ENCODE assay signal across 19 cellular contexts in the genomic region with DNA sequence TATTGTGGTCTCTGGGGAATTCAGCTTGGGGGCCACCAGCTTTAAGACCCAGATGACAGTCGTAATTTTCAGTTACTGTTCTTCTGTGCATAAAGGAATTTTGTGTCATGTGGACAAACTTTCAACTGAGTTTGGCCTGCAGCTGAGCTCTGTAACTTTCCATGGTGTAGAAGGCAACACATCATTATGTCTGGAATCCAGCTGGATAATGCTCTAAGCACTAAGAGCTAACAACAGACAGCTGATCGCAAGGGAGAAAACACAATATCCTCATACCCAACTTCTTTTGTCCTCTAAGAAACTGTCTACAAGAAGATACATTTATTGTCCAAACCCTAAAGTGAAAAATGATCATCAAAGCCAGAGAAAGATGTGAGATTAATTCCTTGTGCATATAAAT.
A peak's percentile ranks its signal among the peaks of the same experiment; 100 is the strongest.
DNase-seq lines count a peak whose midpoint lies in the region; ATAC-seq and TF ChIP-seq lines count a peak whose summit lies in the region.
"Had no signal": no experiment of that assay in that cellular context is flagged by ENCODE, and none has a peak within 500 bp of the region (broad histone marks: within the 10 kb centered on the region; RNA-seq: fewer than 3 reads in every experiment).

No MANE protein-coding gene starts in this region.

- POLR2A ChIA-PET in IMR-90 (lab: Charles Lee; ENCODE audit: unreplicated experiment) = no interaction called here
- POLR2A ChIA-PET in activated CD8-positive, alpha-beta T cell treated with anti-CD3 and anti-CD28 coated beads for 36 hours (lab: Charles Lee) = no interaction called here

- H3K4me1 ChIP-seq in IMR-90 (ENCODE audit: control insufficient read depth, insufficient read depth, low read length) = peaks cover 24% of the 10 kb centered on the region
- H3K4me1 ChIP-seq in fibroblast of lung (ENCODE audit: control insufficient read depth, extremely low read depth, insufficient read depth, low read length) = peaks cover 19% of the 10 kb centered on the region
- H3K4me1 ChIP-seq in mesenchymal stem cell (ENCODE audit: control insufficient read depth, insufficient read depth, low read depth, low read length) = no peaks in the 10 kb centered on the region
- H3K4me1 ChIP-seq in GM23338 (ENCODE audit: insufficient read depth) = peaks cover 23% of the 10 kb centered on the region
- H3K4me1 ChIP-seq: BLaER1 treated with 17β-estradiol and CSF1 and Interleukin-3, amounts not matched to agents 10 nM and 100 nM had no signal

- H3K79me2 ChIP-seq in fibroblast of lung (ENCODE audit: control insufficient read depth, insufficient read depth, low read length) (no peaks in the 10 kb centered on the region), GM23338 (replicated peaks; ENCODE audit: insufficient read depth) (no peaks in the 10 kb centered on the region)

- H4K5ac ChIP-seq in IMR-90 (ENCODE audit: low read depth, low read length) = peak overlapping the region; percentile 33

- H3K9me3 Mint-ChIP-seq in GM23338 = no peaks in the 10 kb centered on the region
- no peaks in the 10 kb centered on the region for H3K9me3 Mint-ChIP-seq in activated CD8-positive, alpha-beta T cell treated with anti-CD3 and anti-CD28 coated beads for 36 hours
- H3K9me3 Mint-ChIP-seq: endodermal cell, H9 had no signal

- no peak overlapping the region for H3K4me3 ChIP-seq in IMR-90 (ENCODE audit: insufficient read depth, low read depth, low read length)
- no peak overlapping the region for H3K4me3 ChIP-seq in fibroblast of lung (replicated peaks in 1 of 4; ENCODE audit: control extremely low read depth in 1 of 4, insufficient read depth in 1 of 4, low read depth in 3 of 4, low read length in 4 of 4)
- peak overlapping the region in 1 of 2 experiments; percentile 9 for H3K4me3 ChIP-seq in mesenchymal stem cell (ENCODE audit: insufficient read depth in 1 of 2, low read depth in 1 of 2, low read length in 2 of 2)
- no peak overlapping the region for H3K4me3 ChIP-seq in GM23338
- H3K4me3 ChIP-seq: BLaER1 treated with 17β-estradiol and CSF1 and Interleukin-3, amounts not matched to agents 10 nM and 100 nM had no signal

- H3K14ac ChIP-seq in IMR-90 (replicated peaks; ENCODE audit: low read depth, low read length) (peak overlapping the region; percentile 13; the same call in 1 of the 2 replicates), mesenchymal stem cell (ENCODE audit: low read length in 2 of 2) (no peak overlapping the region)

- DNase-seq in IMR-90 (peak; percentile 52), fibroblast of lung (ENCODE audit: low read depth in 2 of 2) (peak; percentile 20 to 64), mesenchymal stem cell (peak; percentile 56), superior temporal gyrus (ENCODE audit: extremely low spot score) (peak; percentile 23), GM23338 (ENCODE audit: low spot score) (no peak), NCI-H1105 treated with DMSO at 0.1 percent for 48 hours (lab: John Stamatoyannopoulos, UW) (no peak)
- DNase-seq in activated CD8-positive, alpha-beta T cell treated with anti-CD3 and anti-CD28 coated beads for 36 hours = no peak
- DNase-seq: activated naive CD4-positive, alpha-beta T cell treated with Interleukin-2 at 50 U/mL for 16 hours; brain microvascular endothelial cell; endodermal cell; H9; kidney glomerular epithelial cell; naive thymus-derived CD8-positive, alpha-beta T cell; NCI-H2081 treated with DMSO at 0.1 percent for 48 hours; stimulated activated CD4-positive, alpha-beta T cell treated with anti-CD3 and anti-CD28 coated beads, Interleukin-2, amount 100 ng/mL, for 24 hours; T-helper 1 cell had no signal

- H3K27me3 ChIP-seq in IMR-90 (ENCODE audit: control insufficient read depth, insufficient read depth, low read length) (no peaks in the 10 kb centered on the region), fibroblast of lung (ENCODE audit: control insufficient read depth, insufficient read depth, low read length) (no peaks in the 10 kb centered on the region), mesenchymal stem cell (ENCODE audit: control insufficient read depth in 1 of 2, insufficient read depth in 1 of 2, low read length in 2 of 2) (no peaks in the 10 kb centered on the region), GM23338 (ENCODE audit: insufficient read depth) (no peaks in the 10 kb centered on the region)
- H3K27me3 ChIP-seq: BLaER1 treated with 17β-estradiol and CSF1 and Interleukin-3, amounts not matched to agents 10 nM and 100 nM; brain microvascular endothelial cell had no signal

- no peak overlapping the region for H2AK5ac ChIP-seq in IMR-90 (ENCODE audit: low read depth, low read length)
- no peak overlapping the region for H2AK5ac ChIP-seq in mesenchymal stem cell (ENCODE audit: low read length, severe bottlenecking)

- H3K27ac ChIP-seq in IMR-90 (ENCODE audit: insufficient read depth, low read length) = peak overlapping the region; percentile 65; the same call in 1 of the 2 replicates
- H3K27ac ChIP-seq in fibroblast of lung (ENCODE audit: insufficient read depth, low read length) = no peak overlapping the region
- no peak overlapping the region for H3K27ac ChIP-seq in mesenchymal stem cell (ENCODE audit: low read length, poor library complexity, severe bottlenecking)
- H3K27ac ChIP-seq in GM23338 (ENCODE audit: low read depth) = no peak overlapping the region
- H3K27ac ChIP-seq: BLaER1 treated with 17β-estradiol and CSF1 and Interleukin-3, amounts not matched to agents 10 nM and 100 nM; brain microvascular endothelial cell had no signal

- no peaks in the 10 kb centered on the region for H3K36me3 ChIP-seq in IMR-90 (ENCODE audit: control insufficient read depth, insufficient read depth, low read length)
- H3K36me3 ChIP-seq in fibroblast of lung (ENCODE audit: control insufficient read depth, insufficient read depth, low read length) = no peaks in the 10 kb centered on the region
- H3K36me3 ChIP-seq in mesenchymal stem cell (ENCODE audit: control insufficient read depth in 1 of 2, insufficient read depth in 2 of 2, low read depth in 1 of 2, low read length in 2 of 2) = peaks cover 0 to 4% of the 10 kb centered on the region in 2 experiments
- no peaks in the 10 kb centered on the region for H3K36me3 ChIP-seq in GM23338 (ENCODE audit: insufficient read depth)
- H3K36me3 ChIP-seq: brain microvascular endothelial cell had no signal

- WGBS in IMR-90 (ENCODE audit: extremely low coverage in 2 of 2, insufficient read length in 1 of 2), 2 experiments = no CpG with 5 or more reads among the region's 2 CpGs
- 39% methylated on average over 2 of the region's 2 CpGs for WGBS in mesenchymal stem cell

- H3K4me2 ChIP-seq in IMR-90 (ENCODE audit: low read depth, low read length) = no peak overlapping the region
- H3K4me2 ChIP-seq in fibroblast of lung (ENCODE audit: extremely low read depth, insufficient read depth, low read length) = no peak overlapping the region
- no peak overlapping the region for H3K4me2 ChIP-seq in mesenchymal stem cell (ENCODE audit: low read length, poor library complexity, severe bottlenecking)
- no peak overlapping the region for H3K4me2 ChIP-seq in GM23338
- H3K4me2 ChIP-seq: BLaER1 treated with 17β-estradiol and CSF1 and Interleukin-3, amounts not matched to agents 10 nM and 100 nM had no signal

- peaks cover 23% of the 10 kb centered on the region for H3K4me1 Mint-ChIP-seq in GM23338
- H3K4me1 Mint-ChIP-seq in activated CD8-positive, alpha-beta T cell treated with anti-CD3 and anti-CD28 coated beads for 36 hours (ENCODE audit: low read depth) = no peaks in the 10 kb centered on the region
- H3K4me1 Mint-ChIP-seq: naive thymus-derived CD8-positive, alpha-beta T cell had no signal

- H3K9me1 ChIP-seq in IMR-90 (ENCODE audit: insufficient read depth, low read length) = peaks cover 5% of the 10 kb centered on the region; the same call in 1 of the 2 replicates

- H2BK5ac ChIP-seq in IMR-90 (ENCODE audit: low read depth, low read length, poor library complexity, severe bottlenecking) = peak overlapping the region; percentile 30
- H2BK5ac ChIP-seq in mesenchymal stem cell (ENCODE audit: low read depth, low read length, poor library complexity, severe bottlenecking) = no peak overlapping the region

- no peaks in the 10 kb centered on the region for H3F3A ChIP-seq in GM23338 (replicated peaks; ENCODE audit: low read depth)

- H3K18ac ChIP-seq in IMR-90 (ENCODE audit: low read depth, low read length) (peak overlapping the region; percentile 87), mesenchymal stem cell (ENCODE audit: low read depth in 1 of 2, low read length in 2 of 2) (no peak overlapping the region)

- peak overlapping the region; percentile 2; the same call in 1 of the 2 replicates for H3K4ac ChIP-seq in IMR-90 (ENCODE audit: low read depth, low read length)
- no peak overlapping the region for H3K4ac ChIP-seq in mesenchymal stem cell (ENCODE audit: low read depth in 1 of 2, low read length in 2 of 2)

- H3K9ac ChIP-seq in IMR-90 (ENCODE audit: low read depth, low read length) = no peak overlapping the region
- no peak overlapping the region for H3K9ac ChIP-seq in fibroblast of lung (ENCODE audit: insufficient read depth, low read length)
- peak overlapping the region; percentile 87 for H3K9ac ChIP-seq in mesenchymal stem cell (ENCODE audit: low read length)
- H3K9ac ChIP-seq: BLaER1 treated with 17β-estradiol and CSF1 and Interleukin-3, amounts not matched to agents 10 nM and 100 nM had no signal

- no peak for TF ChIP-seq CTCF in IMR-90 (conservative IDR thresholded peaks at IDR 0.05; ENCODE audit: low read depth, low read length)
- no peak for TF ChIP-seq CTCF in fibroblast of lung (conservative IDR thresholded peaks at IDR 0.05 in 1 of 2, IDR thresholded peaks at IDR 0.05 in 1 of 2; ENCODE audit: low read depth in 1 of 2, low read length in 2 of 2)
- TF ChIP-seq CTCF in GM23338 (conservative IDR thresholded peaks at IDR 0.05; ENCODE audit: low read depth in 2 of 2) = no peak
- no peak for TF ChIP-seq CTCF in activated CD8-positive, alpha-beta T cell treated with anti-CD3 and anti-CD28 coated beads for 36 hours (IDR thresholded peaks at IDR 0.05)

- H3K9me2 ChIP-seq in GM23338 (ENCODE audit: insufficient read depth) = no peaks in the 10 kb centered on the region

- peak overlapping the region; percentile 73; the same call in 1 of the 2 replicates for H2BK20ac ChIP-seq in IMR-90 (ENCODE audit: low read depth, low read length)

- no peak overlapping the region for H3K4me3 Mint-ChIP-seq in GM23338
- no peak overlapping the region for H3K4me3 Mint-ChIP-seq in activated CD8-positive, alpha-beta T cell treated with anti-CD3 and anti-CD28 coated beads for 36 hours
- H3K4me3 Mint-ChIP-seq: endodermal cell; H9; naive thymus-derived CD8-positive, alpha-beta T cell; WTC11 had no signal

- no peak overlapping the region for H3K27ac Mint-ChIP-seq in GM23338
- H3K27ac Mint-ChIP-seq in activated CD8-positive, alpha-beta T cell treated with anti-CD3 and anti-CD28 coated beads for 36 hours = no peak overlapping the region
- H3K27ac Mint-ChIP-seq: endodermal cell; H9; naive thymus-derived CD8-positive, alpha-beta T cell; WTC11 had no signal

- H2BK15ac ChIP-seq in IMR-90 (ENCODE audit: low read depth, low read length) = peak overlapping the region; percentile 7; the same call in 2 of the 3 replicates
- H2BK15ac ChIP-seq in mesenchymal stem cell (ENCODE audit: low read depth, poor library complexity, severe bottlenecking) = no peak overlapping the region

- CTCF ChIA-PET in IMR-90 (lab: Yijun Ruan, JAX) = no interaction called here
- CTCF ChIA-PET in activated CD8-positive, alpha-beta T cell treated with anti-CD3 and anti-CD28 coated beads for 36 hours (lab: Charles Lee) = no interaction called here

- H2BK120ac ChIP-seq in IMR-90 (ENCODE audit: low read depth, low read length) (peak overlapping the region; percentile 21), mesenchymal stem cell (ENCODE audit: low read depth, low read length) (no peak overlapping the region)

- dilution Hi-C loops in IMR-90 (cut with HindIII; ENCODE audit: low sequenced_read_pairs, unreplicated experiment) = no loop called here

- no peak overlapping the region for H2BK12ac ChIP-seq in mesenchymal stem cell (ENCODE audit: low read length in 2 of 2)

- H3K79me1 ChIP-seq in IMR-90 (ENCODE audit: low read depth in 1 of 2, low read length in 2 of 2) = no peaks in the 10 kb centered on the region
- no peaks in the 10 kb centered on the region for H3K79me1 ChIP-seq in mesenchymal stem cell (replicated peaks; ENCODE audit: low read length, poor library complexity, severe bottlenecking)

- in situ Hi-C loops in IMR-90 (cut with MboI; ENCODE audit: low sequenced_read_pairs) = loop anchor here (25.0 kb wide), 1 partner anchor 663 kb away; no protein-coding TSS in a partner anchor

- BruUV-seq in IMR-90 (replicated peaks; lab: Mats Ljungman, UMichigan) = no TSS peak

- H4K91ac ChIP-seq in IMR-90 (ENCODE audit: insufficient read depth, low read depth, low read length) (peak overlapping the region; percentile 43; the same call in 1 of the 2 replicates), mesenchymal stem cell (ENCODE audit: low read length) (no peak overlapping the region)

- H3K9me3 ChIP-seq in IMR-90 (ENCODE audit: control insufficient read depth, insufficient read depth, low read length) = no peaks in the 10 kb centered on the region
- no peaks in the 10 kb centered on the region for H3K9me3 ChIP-seq in fibroblast of lung (ENCODE audit: control insufficient read depth, insufficient read depth, low read depth, low read length)
- H3K9me3 ChIP-seq in mesenchymal stem cell (ENCODE audit: control insufficient read depth, low read length) = no peaks in the 10 kb centered on the region
- H3K9me3 ChIP-seq: BLaER1 treated with 17β-estradiol and CSF1 and Interleukin-3, amounts not matched to agents 10 nM and 100 nM had no signal

- H3K36me3 Mint-ChIP-seq in GM23338 (ENCODE audit: low read depth) = no peaks in the 10 kb centered on the region
- no peaks in the 10 kb centered on the region for H3K36me3 Mint-ChIP-seq in activated CD8-positive, alpha-beta T cell treated with anti-CD3 and anti-CD28 coated beads for 36 hours (ENCODE audit: low read depth)
- H3K36me3 Mint-ChIP-seq: naive thymus-derived CD8-positive, alpha-beta T cell; WTC11 had no signal

- TF ChIP-seq RAD21 in IMR-90 (IDR thresholded peaks at IDR 0.05; ENCODE audit: low read length) = no peak

- ATAC-seq in IMR-90 (ENCODE audit: low read depth) (peak; percentile 13; the same call in 1 of the 2 replicates), GM23338 (no peak), GM21825 (IDR thresholded peaks at IDR 0.05; ENCODE audit: unreplicated experiment) (no peak)
- no peak for ATAC-seq in activated CD8-positive, alpha-beta T cell treated with anti-CD3 and anti-CD28 coated beads for 36 hours
- ATAC-seq: naive thymus-derived CD8-positive, alpha-beta T cell; WTC11 had no signal

- H2AFZ ChIP-seq in IMR-90 (replicated peaks; ENCODE audit: low read length, poor library complexity) (no peak overlapping the region), fibroblast of lung (ENCODE audit: low read length) (no peak overlapping the region), mesenchymal stem cell (ENCODE audit: low read depth, low read length) (no peak overlapping the region), GM23338 (no peak overlapping the region)

- no peak for TF ChIP-seq POLR2A in IMR-90 (IDR thresholded peaks at IDR 0.05; ENCODE audit: low read depth, low read length)

- intact Hi-C loops in IMR-90 (cut with micrococcal nuclease) = loop anchor here (1.0 to 5.0 kb wide), 4 partner anchors 237 to 743 kb away; a partner anchor contains a TSS
- intact Hi-C loops in activated CD8-positive, alpha-beta T cell treated with anti-CD3 and anti-CD28 coated beads for 36 hours (cut with micrococcal nuclease) = no loop called here

- H3K56ac ChIP-seq in IMR-90 (ENCODE audit: extremely low read depth, insufficient read depth, low read length) = no peak overlapping the region

- H3K23ac ChIP-seq in IMR-90 (ENCODE audit: low read depth, low read length) = peak overlapping the region; percentile 10; the same call in 1 of the 2 replicates
- H3K23ac ChIP-seq in mesenchymal stem cell (ENCODE audit: low read length in 2 of 2) = no peak overlapping the region

- no peaks in the 10 kb centered on the region for H4K20me1 ChIP-seq in IMR-90 (ENCODE audit: insufficient read depth, low read length)
- H4K20me1 ChIP-seq in fibroblast of lung (ENCODE audit: control insufficient read depth, extremely low read depth, insufficient read depth, low read length) = no peaks in the 10 kb centered on the region
- H4K20me1 ChIP-seq in GM23338 (replicated peaks; ENCODE audit: insufficient read depth) = no peaks in the 10 kb centered on the region
- H4K20me1 ChIP-seq: BLaER1 treated with 17β-estradiol and CSF1 and Interleukin-3, amounts not matched to agents 10 nM and 100 nM had no signal

- peak overlapping the region; percentile 10 to 46 for H4K8ac ChIP-seq in IMR-90 (ENCODE audit: low read depth in 2 of 2, low read length in 2 of 2)
- H4K8ac ChIP-seq in mesenchymal stem cell (ENCODE audit: low read length) = no peak overlapping the region

- H2AK9ac ChIP-seq in IMR-90 (replicated peaks; ENCODE audit: low read depth, low read length, poor library complexity) = no peak overlapping the region

- H3K27me3 Mint-ChIP-seq in GM23338 (ENCODE audit: insufficient read depth, low read depth, poor library complexity) = no peaks in the 10 kb centered on the region
- no peaks in the 10 kb centered on the region for H3K27me3 Mint-ChIP-seq in activated CD8-positive, alpha-beta T cell treated with anti-CD3 and anti-CD28 coated beads for 36 hours

Comparison
In these comparisons a context has a peak if more than half of its experiments do, and no peak if none do; other contexts are left out.
1. DNase-seq: peak in IMR-90 (single experiment), fibroblast of lung (2 of 2), mesenchymal stem cell (single experiment) and superior temporal gyrus (single experiment); none in GM23338 (single experiment), activated CD8-positive, alpha-beta T cell treated with anti-CD3 and anti-CD28 coated beads for 36 hours (single experiment) and NCI-H1105 treated with DMSO at 0.1 percent for 48 hours (single experiment).